Comparison of ENCODE assay signal across 8 cellular contexts in genomic region chr12:6662906-6663742, GRCh38.
DNase-seq lines count a peak whose midpoint lies in the region; ATAC-seq lines count a peak whose summit lies in the region.

TSS of gene ING4 (minus strand) at chr12:6663119. CDS start at chr12:6663101, 18 bp downstream.

- peak within 1 kb of the TSS; percentile 76 to 90 (median 81) for H3K4me3 ChIP-seq in BLaER1 treated with 17β-estradiol and CSF1 and Interleukin-3, amounts not matched to agents 10 nM and 100 nM

- peak; percentile 99 for DNase-seq in NCI-H748 (lab: John Stamatoyannopoulos, UW; ENCODE audit: unreplicated experiment)
- DNase-seq in activated CD4-positive, alpha-beta T cell treated with anti-CD3 and anti-CD28 coated beads, Interleukin-2, amount 50 U/mL, for 1 hour, result peak; percentile 93
- peak; percentile 100 for DNase-seq in dedifferentiated amniotic fluid mesenchymal stem cell (ENCODE audit: extremely low spot score)
- DNase-seq in left kidney (ENCODE audit: low read depth, low spot score), result peak; percentile 100
- DNase-seq in stimulated activated CD4-positive, alpha-beta T cell treated with anti-CD3 and anti-CD28 coated beads, Interleukin-2, amount 100 ng/mL, for 24 hours, result peak; percentile 93 to 95

- H3K4me1 ChIP-seq in BLaER1 treated with 17β-estradiol and CSF1 and Interleukin-3, amounts not matched to agents 10 nM and 100 nM, result peaks cover 11 to 43% (median 26%) of the 10 kb centered on the region in 10 experiments

- no peaks in the 10 kb centered on the region for H3K9me3 ChIP-seq in BLaER1 treated with 17β-estradiol and CSF1 and Interleukin-3, amounts not matched to agents 10 nM and 100 nM (replicated peaks in 1 of 11)

- no peaks in the 10 kb centered on the region for H4K20me1 ChIP-seq in BLaER1 treated with 17β-estradiol and CSF1 and Interleukin-3, amounts not matched to agents 10 nM and 100 nM

- H3K27ac ChIP-seq in BLaER1 treated with 17β-estradiol and CSF1 and Interleukin-3, amounts not matched to agents 10 nM and 100 nM, result peak within 1 kb of the TSS; percentile 27 to 88 (median 80); a peak in 21 of 22 replicates

- H3K9ac ChIP-seq in BLaER1 treated with 17β-estradiol and CSF1 and Interleukin-3, amounts not matched to agents 10 nM and 100 nM, result peak within 1 kb of the TSS; percentile 76 to 88 (median 83)

- H3K4me2 ChIP-seq in BLaER1 treated with 17β-estradiol and CSF1 and Interleukin-3, amounts not matched to agents 10 nM and 100 nM, result peak within 1 kb of the TSS; percentile 78 to 99 (median 93)

- ATAC-seq in GM19351 (IDR thresholded peaks at IDR 0.05; ENCODE audit: unreplicated experiment) (peak; percentile 98), HG03521 (IDR thresholded peaks at IDR 0.05; ENCODE audit: unreplicated experiment) (peak; percentile 96)

- peaks cover 28 to 43% (median 40%) of the 10 kb centered on the region in 11 experiments for H3K36me3 ChIP-seq in BLaER1 treated with 17β-estradiol and CSF1 and Interleukin-3, amounts not matched to agents 10 nM and 100 nM

- H3K27me3 ChIP-seq in BLaER1 treated with 17β-estradiol and CSF1 and Interleukin-3, amounts not matched to agents 10 nM and 100 nM, result no peaks in the 10 kb centered on the region

Comparison
In these comparisons a context has a peak if more than half of its experiments do, and no peak if none do; other contexts are left out.
1. Peak in every context shown above with its lines: DNase-seq, ATAC-seq, H3K4me3 ChIP-seq and H3K27ac ChIP-seq.